26 cellular contexts compared by ENCODE assay signal in genomic region chr20:9302073-9302425, GRCh38.
DNase-seq lines count a peak whose midpoint lies in the region; TF ChIP-seq lines count a peak whose summit lies in the region.
"Had no signal": no experiment of that assay in that cellular context is flagged by ENCODE, and none has a peak within 500 bp of the region (broad histone marks: within the 10 kb centered on the region; RNA-seq: fewer than 3 reads in every experiment).

No MANE protein-coding gene starts in this region.

- intact Hi-C loops in vagina (cut with DNase I): no loop called here

- H3K4me3 ChIP-seq in hepatocyte (no peak overlapping the region), suprapubic skin (no peak overlapping the region), vagina (no peak overlapping the region)
- H3K4me3 ChIP-seq: sigmoid colon, SK-N-MC, tibial artery had no signal

- TF ChIP-seq POLR2A in suprapubic skin (IDR thresholded peaks at IDR 0.05) (no peak), vagina (IDR thresholded peaks at IDR 0.05) (no peak)

- peak overlapping the region; percentile 12 for H3K4me2 ChIP-seq in hepatocyte

- H3K36me3 ChIP-seq in hepatocyte (replicated peaks; ENCODE audit: insufficient read depth, low read depth): no peaks in the 10 kb centered on the region
- no peaks in the 10 kb centered on the region for H3K36me3 ChIP-seq in suprapubic skin
- H3K36me3 ChIP-seq in vagina: no peaks in the 10 kb centered on the region
- H3K36me3 ChIP-seq: sigmoid colon, tibial artery had no signal

- peaks cover 4% of the 10 kb centered on the region for H3K27me3 Mint-ChIP-seq in brain
- H3K27me3 Mint-ChIP-seq: activated B cell treated with CpG ODN at 0.5 μM for 24 hours; activated CD4-positive, alpha-beta T cell treated with anti-CD3 and anti-CD28 coated beads, Interleukin-2, amount 10 ng/mL, durations not matched to agents 7 days and 5 days; activated naive CD8-positive, alpha-beta T cell treated with anti-CD3 and anti-CD28 coated beads, Interleukin-2, amount 50 U/mL, for 24 hours had no signal

- H4K20me1 ChIP-seq in hepatocyte (ENCODE audit: insufficient read depth, poor library complexity, severe bottlenecking): no peaks in the 10 kb centered on the region

- no peaks in the 10 kb centered on the region for H3K9me2 ChIP-seq in hepatocyte (replicated peaks; ENCODE audit: insufficient read depth)

- peak overlapping the region in 1 of 5 experiments; percentile 8 for H3K4me3 Mint-ChIP-seq in brain
- H3K4me3 Mint-ChIP-seq: activated B cell treated with CpG ODN at 0.5 μM for 24 hours; activated CD4-positive, alpha-beta T cell treated with anti-CD3 and anti-CD28 coated beads, Interleukin-2, amount 10 ng/mL, durations not matched to agents 7 days and 5 days; activated naive CD8-positive, alpha-beta T cell treated with anti-CD3 and anti-CD28 coated beads, Interleukin-2, amount 50 U/mL, for 24 hours; activated T-cell treated with anti-CD3 and anti-CD28 coated beads, Interleukin-2, amount 50 U/mL, for 4 hours; CD14-positive monocyte; endodermal cell had no signal

- no peaks in the 10 kb centered on the region for H3K79me2 ChIP-seq in hepatocyte

- WGBS in hepatocyte (ENCODE audit: low lambda C conversion rate, missing lambda C conversion rate): 47% methylated on average over 1 of the region's 1 CpG
- 21% methylated on average over 1 of the region's 1 CpG for WGBS in suprapubic skin

- peaks cover 0 to 7% (median 2%) of the 10 kb centered on the region in 5 experiments for H3K9me3 Mint-ChIP-seq in brain
- H3K9me3 Mint-ChIP-seq: activated B cell treated with CpG ODN at 0.5 μM for 24 hours; activated CD4-positive, alpha-beta T cell treated with anti-CD3 and anti-CD28 coated beads, Interleukin-2, amount 10 ng/mL, durations not matched to agents 7 days and 5 days; activated naive CD8-positive, alpha-beta T cell treated with anti-CD3 and anti-CD28 coated beads, Interleukin-2, amount 50 U/mL, for 24 hours; activated T-cell treated with anti-CD3 and anti-CD28 coated beads, Interleukin-2, amount 50 U/mL, for 4 hours; endodermal cell had no signal

- no peak for TF ChIP-seq RAD21 in Ishikawa (IDR thresholded peaks at IDR 0.05; ENCODE audit: low read depth)

- H3K27ac ChIP-seq in hepatocyte (peak overlapping the region; percentile 35), suprapubic skin (peak overlapping the region; percentile 71), vagina (no peak overlapping the region)
- H3K27ac ChIP-seq: RWPE1, SK-N-MC, tibial artery had no signal

- H3K27me3 ChIP-seq in hepatocyte (no peaks in the 10 kb centered on the region), suprapubic skin (no peaks in the 10 kb centered on the region), vagina (no peaks in the 10 kb centered on the region)
- H3K27me3 ChIP-seq: sigmoid colon, tibial artery had no signal

- H3K9me3 ChIP-seq in hepatocyte (ENCODE audit: low read depth): no peaks in the 10 kb centered on the region
- no peaks in the 10 kb centered on the region for H3K9me3 ChIP-seq in suprapubic skin
- no peaks in the 10 kb centered on the region for H3K9me3 ChIP-seq in vagina
- H3K9me3 ChIP-seq: Caco-2, sigmoid colon, tibial artery had no signal

- H3K36me3 Mint-ChIP-seq in brain: no peaks in the 10 kb centered on the region
- H3K36me3 Mint-ChIP-seq: CD14-positive monocyte had no signal

- H3K4me1 ChIP-seq in hepatocyte (ENCODE audit: insufficient read depth) (peaks cover 3% of the 10 kb centered on the region), suprapubic skin (peaks cover 14% of the 10 kb centered on the region), vagina (peaks cover 12% of the 10 kb centered on the region)
- H3K4me1 ChIP-seq: Caco-2 had no signal

- TF ChIP-seq EP300 in Ishikawa (IDR thresholded peaks at IDR 0.05; ENCODE audit: borderline replicate concordance) (no peak), suprapubic skin (IDR thresholded peaks at IDR 0.05) (no peak)

- no peak for DNase-seq in hepatocyte (ENCODE audit: low spot score)
- no peak for DNase-seq in suprapubic skin (ENCODE audit: low spot score in 2 of 2)
- no peak for DNase-seq in vagina (ENCODE audit: extremely low spot score in 2 of 2)
- DNase-seq in putamen (ENCODE audit: low spot score): no peak
- DNase-seq in activated naive CD4-positive, alpha-beta T cell treated with Interleukin-2 at 50 U/mL for 16 hours: no peak
- DNase-seq: activated B cell treated with CpG ODN at 0.5 μM for 24 hours; activated CD4-positive, alpha-beta T cell treated with anti-CD3 and anti-CD28 coated beads, Interleukin-2, amount 10 ng/mL, durations not matched to agents 7 days and 5 days; activated gamma-delta T cell treated with Interleukin-2 at 50 U/mL for 16 hours; activated naive CD8-positive, alpha-beta T cell treated with anti-CD3 and anti-CD28 coated beads, Interleukin-2, amount 50 U/mL, for 24 hours; activated T-cell treated with anti-CD3 and anti-CD28 coated beads, Interleukin-2, amount 50 U/mL, for 4 hours; Caco-2; endodermal cell; glutamatergic neuron; H7; NCI-H1694; posterior cingulate gyrus; sigmoid colon; stimulated activated CD4-positive, alpha-beta T cell treated with anti-CD3 and anti-CD28 coated beads, Interleukin-12 subunit alpha, Interleukin-12 subunit beta, amount 100 ng/mL, for 4 hours; stimulated activated CD4-positive, alpha-beta T cell treated with anti-CD3 and anti-CD28 coated beads, Interleukin-2, amount 100 ng/mL, for 48 hours; T-helper 1 cell; tibial artery had no signal

- peak overlapping the region in 4 of 5 experiments; percentile 10 to 81 (median 79) for H3K27ac Mint-ChIP-seq in brain
- H3K27ac Mint-ChIP-seq: activated B cell treated with CpG ODN at 0.5 μM for 24 hours; activated CD4-positive, alpha-beta T cell treated with anti-CD3 and anti-CD28 coated beads, Interleukin-2, amount 10 ng/mL, durations not matched to agents 7 days and 5 days; activated naive CD8-positive, alpha-beta T cell treated with anti-CD3 and anti-CD28 coated beads, Interleukin-2, amount 50 U/mL, for 24 hours; CD14-positive monocyte; endodermal cell had no signal

- peaks cover 31% of the 10 kb centered on the region for H3K4me1 Mint-ChIP-seq in brain
- H3K4me1 Mint-ChIP-seq: activated B cell treated with CpG ODN at 0.5 μM for 24 hours; activated CD4-positive, alpha-beta T cell treated with anti-CD3 and anti-CD28 coated beads, Interleukin-2, amount 10 ng/mL, durations not matched to agents 7 days and 5 days; activated naive CD8-positive, alpha-beta T cell treated with anti-CD3 and anti-CD28 coated beads, Interleukin-2, amount 50 U/mL, for 24 hours; endodermal cell had no signal

- TF ChIP-seq CTCF in brain (conservative IDR thresholded peaks at IDR 0.05) (no peak), hepatocyte (IDR thresholded peaks at IDR 0.05; ENCODE audit: poor library complexity) (no peak), suprapubic skin (IDR thresholded peaks at IDR 0.05) (no peak), vagina (IDR thresholded peaks at IDR 0.05) (no peak)

- no peak overlapping the region for H2AFZ ChIP-seq in hepatocyte

TF ChIP-seq in Ishikawa, 13 proteins besides CTCF, POLR2A, EP300 and RAD21:
- TF ChIP-seq ZBTB7A (IDR thresholded peaks at IDR 0.05; ENCODE audit: low read depth) (no peak), TAF1 (IDR thresholded peaks at IDR 0.05; ENCODE audit: low read depth) (no peak), USF1 (IDR thresholded peaks at IDR 0.05) (no peak), TCF12 (IDR thresholded peaks at IDR 0.05; ENCODE audit: low read depth) (no peak), NFIC (IDR thresholded peaks at IDR 0.05) (no peak), FOXM1 (IDR thresholded peaks at IDR 0.05; ENCODE audit: borderline replicate concordance, low read depth) (0 out of 2 replicates have a peak, but pooled peaks have one; percentile 34), CREB1 (IDR thresholded peaks at IDR 0.05; ENCODE audit: low read depth) (no peak), TEAD4 (IDR thresholded peaks at IDR 0.05) (0 out of 2 replicates have a peak, but pooled peaks have one; percentile 3)
